ENCODE assay signal across 33 cellular contexts in genomic region chrX:97314348-97314747, GRCh38.
"Had no signal": no experiment of that assay in that cellular context is flagged by ENCODE, and none has a peak within 500 bp of the region (broad histone marks: within the 10 kb centered on the region; RNA-seq: fewer than 3 reads in every experiment).

No MANE protein-coding gene starts in this region.

- H3K4me2 ChIP-seq: smooth muscle cell had no signal

- H3K9me3 Mint-ChIP-seq: naive thymus-derived CD4-positive, alpha-beta T cell; natural killer cell; nephron progenitor cell; neural crest cell; stimulated activated memory B cell treated with anti-CD40 and anti-IgM and Interleukin-4, amounts not matched to agents 10 μg/mL and 1 μg/mL and 100 μg/mL, for 72 hours; stimulated activated naive CD8-positive, alpha-beta T cell treated with anti-CD3 and anti-CD28 coated beads, Interleukin-15, amount 100 ng/mL, for 72 hours had no signal

- H3K27ac Mint-ChIP-seq: natural killer cell; progenitor cell of endocrine pancreas; stimulated activated memory B cell treated with anti-CD40 and anti-IgM and Interleukin-4, amounts not matched to agents 10 μg/mL and 1 μg/mL and 100 μg/mL, for 72 hours; stimulated activated naive CD8-positive, alpha-beta T cell treated with anti-CD3 and anti-CD28 coated beads, Interleukin-15, amount 100 ng/mL, for 72 hours; type B pancreatic cell had no signal

- DNase-seq: naive thymus-derived CD4-positive, alpha-beta T cell; natural killer cell; nephron progenitor cell; nucleus accumbens; ovary; posterior cingulate gyrus; psoas muscle; right cardiac atrium; spleen; stimulated activated CD4-positive, alpha-beta T cell treated with anti-CD3 and anti-CD28 coated beads, Interleukin-12 subunit alpha, Interleukin-12 subunit beta, amount 100 ng/mL, for 4 hours; stimulated activated CD4-positive, alpha-beta T cell treated with anti-CD3 and anti-CD28 coated beads, Interleukin-1b, Interleukin-23, amount 100 ng/mL, for 48 hours; stimulated activated CD4-positive, alpha-beta T cell treated with anti-CD3 and anti-CD28 coated beads, Interleukin-4, amount 100 ng/mL, for 1 hour; stimulated activated CD4-positive, alpha-beta T cell treated with anti-CD3 and anti-CD28 coated beads, Interleukin-4, amount 100 ng/mL, for 4 hours; stimulated activated CD8-positive, alpha-beta memory T cell treated with anti-CD3 and anti-CD28 coated beads, Interleukin-4, amount 100 ng/mL, for 48 hours; stimulated activated naive CD4-positive, alpha-beta T cell; stimulated activated naive CD8-positive, alpha-beta T cell treated with anti-CD3 and anti-CD28 coated beads, Interleukin-15, amount 100 ng/mL, for 72 hours; stimulated activated naive CD8-positive, alpha-beta T cell treated with anti-CD3 and anti-CD28 coated beads, Interleukin-15, Interleukin-2, amounts not matched to agents 100 U/mL and 50 U/mL, for 24 hours; substantia nigra; testis; tibial artery; transverse colon; upper lobe of right lung; uterus had no signal

- H3K4me3 ChIP-seq: ovary, psoas muscle, skin epidermis, smooth muscle cell, spleen, suprapubic skin, testis, tibial artery, transverse colon, upper lobe of right lung, uterus had no signal

- ATAC-seq: naive thymus-derived CD4-positive, alpha-beta T cell; natural killer cell; psoas muscle; right cardiac atrium; sciatic nerve; stimulated activated memory B cell treated with anti-CD40 and anti-IgM and Interleukin-4, amounts not matched to agents 10 μg/mL and 1 μg/mL and 100 μg/mL, for 72 hours; stimulated activated naive CD8-positive, alpha-beta T cell treated with anti-CD3 and anti-CD28 coated beads, Interleukin-15, amount 100 ng/mL, for 72 hours; stimulated activated naive CD8-positive, alpha-beta T cell treated with anti-CD3 and anti-CD28 coated beads, Interleukin-15, Interleukin-2, amounts not matched to agents 100 U/mL and 50 U/mL, for 24 hours; upper lobe of right lung had no signal

- H3K27me3 ChIP-seq: neutrophil, ovary, spleen, suprapubic skin, testis, tibial artery, transverse colon, upper lobe of right lung, uterus had no signal

- H3K79me2 ChIP-seq: parathyroid adenoma had no signal

- H2AFZ ChIP-seq: parathyroid adenoma had no signal

- H3K27me3 Mint-ChIP-seq: naive thymus-derived CD4-positive, alpha-beta T cell; progenitor cell of endocrine pancreas; stimulated activated memory B cell treated with anti-CD40 and anti-IgM and Interleukin-4, amounts not matched to agents 10 μg/mL and 1 μg/mL and 100 μg/mL, for 72 hours; stimulated activated naive CD8-positive, alpha-beta T cell treated with anti-CD3 and anti-CD28 coated beads, Interleukin-15, amount 100 ng/mL, for 72 hours; type B pancreatic cell had no signal

- H3K9me3 ChIP-seq: neutrophil, ovary, psoas muscle, spleen, suprapubic skin, testis, tibial artery, transverse colon, upper lobe of right lung, uterus had no signal

- H3K36me3 Mint-ChIP-seq: naive thymus-derived CD4-positive, alpha-beta T cell; natural killer cell; stimulated activated memory B cell treated with anti-CD40 and anti-IgM and Interleukin-4, amounts not matched to agents 10 μg/mL and 1 μg/mL and 100 μg/mL, for 72 hours had no signal

- H3K4me1 ChIP-seq: parathyroid adenoma, psoas muscle, spleen, suprapubic skin, testis, tibial artery, transverse colon, upper lobe of right lung, uterus had no signal

- H3K36me3 ChIP-seq: neutrophil, ovary, spleen, suprapubic skin, tibial artery, transverse colon, upper lobe of right lung, uterus had no signal

- H3K27ac ChIP-seq: neutrophil, ovary, parathyroid adenoma, psoas muscle, skin epidermis, spleen, suprapubic skin, testis, tibial artery, transverse colon, upper lobe of right lung, uterus had no signal

- H3K9ac ChIP-seq: parathyroid adenoma had no signal

- H3K4me1 Mint-ChIP-seq: naive thymus-derived CD4-positive, alpha-beta T cell; natural killer cell; stimulated activated memory B cell treated with anti-CD40 and anti-IgM and Interleukin-4, amounts not matched to agents 10 μg/mL and 1 μg/mL and 100 μg/mL, for 72 hours; stimulated activated naive CD8-positive, alpha-beta T cell treated with anti-CD3 and anti-CD28 coated beads, Interleukin-15, amount 100 ng/mL, for 72 hours had no signal

- H3K4me3 Mint-ChIP-seq: naive thymus-derived CD4-positive, alpha-beta T cell; natural killer cell; nephron progenitor cell; neural crest cell; stimulated activated memory B cell treated with anti-CD40 and anti-IgM and Interleukin-4, amounts not matched to agents 10 μg/mL and 1 μg/mL and 100 μg/mL, for 72 hours; stimulated activated naive CD8-positive, alpha-beta T cell treated with anti-CD3 and anti-CD28 coated beads, Interleukin-15, amount 100 ng/mL, for 72 hours; type B pancreatic cell had no signal
